18 cellular contexts compared by ENCODE assay signal in the genomic region with DNA sequence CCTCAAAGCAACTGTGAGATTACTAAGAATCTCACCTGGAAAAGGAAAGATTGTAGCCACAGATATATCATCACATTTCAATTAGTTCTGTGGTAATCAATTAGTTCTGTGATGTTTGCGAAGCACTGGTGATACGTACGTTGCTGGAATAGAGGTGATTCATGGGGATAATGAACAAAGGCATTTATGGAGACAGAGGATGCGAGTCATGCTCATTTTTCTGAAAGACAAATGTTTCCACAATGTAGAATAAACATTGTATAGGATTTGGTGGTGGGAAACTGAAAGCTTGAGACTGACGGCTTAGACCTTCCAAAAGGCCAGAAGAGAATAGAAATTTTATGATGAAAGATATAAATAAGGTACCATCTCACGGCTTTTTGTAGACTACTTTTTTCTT.
DNase-seq lines count a peak whose midpoint lies in the region; ATAC-seq and TF ChIP-seq lines count a peak whose summit lies in the region.
"Had no signal": no experiment of that assay in that cellular context is flagged by ENCODE, and none has a peak within 500 bp of the region (broad histone marks: within the 10 kb centered on the region; RNA-seq: fewer than 3 reads in every experiment).

No MANE protein-coding gene starts in this region.

- H3K9me3 ChIP-seq in PC-3 (ENCODE audit: low read length): no peaks in the 10 kb centered on the region

- H3K4me1 ChIP-seq in PC-3 (ENCODE audit: insufficient read depth, low read length): no peaks in the 10 kb centered on the region

- H3K4me3 ChIP-seq in PC-3 (ENCODE audit: low read length): no peak overlapping the region
- H3K4me3 ChIP-seq in epithelial cell of esophagus (ENCODE audit: low read length): no peak overlapping the region

- H3K36me3 ChIP-seq in PC-3 (ENCODE audit: low read depth, low read length): no peaks in the 10 kb centered on the region

- DNase-seq in NCI-H748 (lab: John Stamatoyannopoulos, UW; ENCODE audit: unreplicated experiment): peak; percentile 13
- DNase-seq in NCI-H748 treated with DMSO at 0.1 percent for 48 hours (lab: John Stamatoyannopoulos, UW): no peak
- DNase-seq in PC-3: peak; percentile 1
- peak; percentile 2 for DNase-seq in epithelial cell of esophagus (ENCODE audit: low read depth)
- DNase-seq in effector CD8-positive, alpha-beta T cell (lab: John Stamatoyannopoulos, UW): no peak
- DNase-seq: CD4-positive, alpha-beta T cell; DMS79; H7; HFFc6; IMR-90; NCI-H1417 treated with DMSO at 0.1 percent for 48 hours; NCI-H2171 treated with DMSO at 0.1 percent for 48 hours; NCI-H446; NCI-H526 treated with DMSO at 0.1 percent for 48 hours; RPMI8226 had no signal

- ATAC-seq in PC-3 (no peak; the same call in 1 of the 2 replicates), GM21526 (IDR thresholded peaks at IDR 0.05; ENCODE audit: low FRiP score, unreplicated experiment) (no peak), GM21737 (IDR thresholded peaks at IDR 0.05; ENCODE audit: unreplicated experiment) (no peak), HG02970 (IDR thresholded peaks at IDR 0.05; ENCODE audit: low FRiP score, unreplicated experiment) (no peak)

- H3K27me3 ChIP-seq in PC-3 (ENCODE audit: low read length): no peaks in the 10 kb centered on the region

- no peak overlapping the region for H3K9ac ChIP-seq in PC-3 (ENCODE audit: low read length)

- no peaks in the 10 kb centered on the region for H3K9me2 ChIP-seq in PC-3 (replicated peaks; ENCODE audit: low read length)

- intact Hi-C loops in PC-3 (cut with micrococcal nuclease): no loop called here

- no peaks in the 10 kb centered on the region for H3F3A ChIP-seq in PC-3 (ENCODE audit: low read length, unreplicated experiment)

- no peak overlapping the region for H2AFZ ChIP-seq in PC-3 (ENCODE audit: low read length)

- no TSS peak for BruUV-seq in PC-3 (replicated peaks; lab: Mats Ljungman, UMichigan)

- no peak overlapping the region for H3K27ac ChIP-seq in PC-3 (ENCODE audit: low read length)

- no peak overlapping the region for H3K4me2 ChIP-seq in PC-3 (ENCODE audit: low read length)

- no peaks in the 10 kb centered on the region for H4K20me1 ChIP-seq in PC-3 (ENCODE audit: low read length)

- POLR2A ChIA-PET in PC-3 (lab: Charles Lee; ENCODE audit: unreplicated experiment): no interaction called here

- no peaks in the 10 kb centered on the region for H3K79me2 ChIP-seq in PC-3 (ENCODE audit: low read length)

- TF ChIP-seq CTCF in PC-3 (conservative IDR thresholded peaks at IDR 0.05; ENCODE audit: low read depth, low read length) (no peak), epithelial cell of esophagus (IDR thresholded peaks at IDR 0.05; ENCODE audit: insufficient read depth, low read depth, low read length, missing control alignments) (no peak)

- CTCF ChIA-PET in PC-3 (lab: Charles Lee): no interaction called here

Comparison
In these comparisons a context has a peak if more than half of its experiments do, and no peak if none do; other contexts are left out.
1. DNase-seq: peak in NCI-H748 (single experiment), PC-3 (single experiment) and epithelial cell of esophagus (single experiment); none in NCI-H748 treated with DMSO at 0.1 percent for 48 hours (single experiment) and effector CD8-positive, alpha-beta T cell (single experiment).